11 cellular contexts compared by ENCODE assay signal in the genomic region with DNA sequence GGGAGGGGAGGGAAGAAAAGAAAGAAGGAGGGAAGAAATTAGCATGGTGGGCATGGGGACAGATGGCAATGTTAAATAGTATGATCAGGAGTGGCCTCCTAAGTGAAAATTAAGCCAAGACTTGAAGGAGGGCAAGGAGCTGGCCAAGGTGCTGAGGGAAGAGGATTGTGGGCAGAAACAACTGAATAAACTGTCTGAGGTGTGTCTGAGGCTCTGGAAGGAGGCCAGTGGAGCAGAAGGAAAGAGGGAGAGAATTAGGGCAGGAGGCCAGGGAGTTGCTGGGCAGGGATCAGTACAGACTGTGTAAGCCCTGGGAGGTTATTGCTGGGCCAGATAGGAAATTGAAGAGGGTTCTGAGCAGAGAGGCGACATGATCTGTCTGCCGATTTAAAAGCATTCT. TPM values are rescaled to one million over a fixed set of nuclear protein-coding genes. Genes with fewer than 3 reads are reported as not detected.
DNase-seq lines count a peak whose midpoint lies in the region; ATAC-seq and TF ChIP-seq lines count a peak whose summit lies in the region.
"Had no signal": no experiment of that assay in that cellular context is flagged by ENCODE, and none has a peak within 500 bp of the region (broad histone marks: within the 10 kb centered on the region; RNA-seq: fewer than 3 reads in every experiment).

No MANE protein-coding gene starts in this region.

- no peak overlapping the region for H3K27ac Mint-ChIP-seq in activated T-helper 17 cell treated with anti-CD3 and anti-CD28 coated beads, Interleukin-2, amount 50 U/mL, for 72 hours

- DNase-seq in Daoy (ENCODE audit: low read depth), result peak; percentile 41
- peak; percentile 24 for DNase-seq in Jurkat, Clone E6-1 (ENCODE audit: low read depth, low spot score)
- peak; percentile 43 for DNase-seq in astrocyte of the spinal cord (ENCODE audit: low read depth, low spot score)
- peak; percentile 68 for DNase-seq in islet precursor cell
- DNase-seq in GM03348 (ENCODE audit: low spot score), result no peak
- no peak for DNase-seq in 8988T
- DNase-seq: activated CD8-positive, alpha-beta memory T cell treated with anti-CD3 and anti-CD28 coated beads, Interleukin-2, amount 50 U/mL, for 4 hours; DMS79; NCI-H2029 had no signal

- no peaks in the 10 kb centered on the region for H3K36me3 Mint-ChIP-seq in activated T-helper 17 cell treated with anti-CD3 and anti-CD28 coated beads, Interleukin-2, amount 50 U/mL, for 72 hours (ENCODE audit: low read depth)

- no peaks in the 10 kb centered on the region for H3K27me3 Mint-ChIP-seq in activated T-helper 17 cell treated with anti-CD3 and anti-CD28 coated beads, Interleukin-2, amount 50 U/mL, for 72 hours

- H3K4me3 Mint-ChIP-seq in activated T-helper 17 cell treated with anti-CD3 and anti-CD28 coated beads, Interleukin-2, amount 50 U/mL, for 72 hours, result no peak overlapping the region

- no peak overlapping the region for H3K4me3 ChIP-seq in Jurkat, Clone E6-1 (ENCODE audit: low read length)
- H3K4me3 ChIP-seq in astrocyte of the spinal cord (ENCODE audit: low read depth, low read length), result no peak overlapping the region

- in situ Hi-C loops in astrocyte of the spinal cord (cut with HindIII; ENCODE audit: low sequenced_read_pairs), result no loop called here

- ATAC-seq in activated T-helper 17 cell treated with anti-CD3 and anti-CD28 coated beads, Interleukin-2, amount 50 U/mL, for 72 hours (replicated peaks), result no peak
- ATAC-seq in GM21619 (IDR thresholded peaks at IDR 0.05; ENCODE audit: unreplicated experiment), result no peak

- H3K9me3 Mint-ChIP-seq in activated T-helper 17 cell treated with anti-CD3 and anti-CD28 coated beads, Interleukin-2, amount 50 U/mL, for 72 hours, result no peaks in the 10 kb centered on the region

- no peak for TF ChIP-seq CTCF in astrocyte of the spinal cord (IDR thresholded peaks at IDR 0.05; ENCODE audit: low read depth, low read length)

- H3K4me1 Mint-ChIP-seq in activated T-helper 17 cell treated with anti-CD3 and anti-CD28 coated beads, Interleukin-2, amount 50 U/mL, for 72 hours, result peaks cover 7% of the 10 kb centered on the region

RNA-seq across cellular contexts. Expression of gene VKORC1L1, which starts 40.6 kb away (rescaled TPM):
- total RNA-seq in Daoy (2014; rRNA removed; shearing (Covaris generic)), result 18.5 and 25.0 TPM in 2 replicates
- 21.1 TPM for polyA plus RNA-seq in Jurkat, Clone E6-1 (2012; ENCODE audit: insufficient read depth, insufficient read length)
- total RNA-seq in activated T-helper 17 cell treated with anti-CD3 and anti-CD28 coated beads, Interleukin-2, amount 50 U/mL, for 72 hours, result 10 to 100 TPM; 10.4 to 22.8 TPM

Comparison
In these comparisons a context has a peak if more than half of its experiments do, and no peak if none do; other contexts are left out.
1. DNase-seq: peak in Daoy (single experiment), Jurkat, Clone E6-1 (single experiment), astrocyte of the spinal cord (single experiment) and islet precursor cell (single experiment); none in GM03348 (single experiment) and 8988T (single experiment).